In the genomic region with DNA sequence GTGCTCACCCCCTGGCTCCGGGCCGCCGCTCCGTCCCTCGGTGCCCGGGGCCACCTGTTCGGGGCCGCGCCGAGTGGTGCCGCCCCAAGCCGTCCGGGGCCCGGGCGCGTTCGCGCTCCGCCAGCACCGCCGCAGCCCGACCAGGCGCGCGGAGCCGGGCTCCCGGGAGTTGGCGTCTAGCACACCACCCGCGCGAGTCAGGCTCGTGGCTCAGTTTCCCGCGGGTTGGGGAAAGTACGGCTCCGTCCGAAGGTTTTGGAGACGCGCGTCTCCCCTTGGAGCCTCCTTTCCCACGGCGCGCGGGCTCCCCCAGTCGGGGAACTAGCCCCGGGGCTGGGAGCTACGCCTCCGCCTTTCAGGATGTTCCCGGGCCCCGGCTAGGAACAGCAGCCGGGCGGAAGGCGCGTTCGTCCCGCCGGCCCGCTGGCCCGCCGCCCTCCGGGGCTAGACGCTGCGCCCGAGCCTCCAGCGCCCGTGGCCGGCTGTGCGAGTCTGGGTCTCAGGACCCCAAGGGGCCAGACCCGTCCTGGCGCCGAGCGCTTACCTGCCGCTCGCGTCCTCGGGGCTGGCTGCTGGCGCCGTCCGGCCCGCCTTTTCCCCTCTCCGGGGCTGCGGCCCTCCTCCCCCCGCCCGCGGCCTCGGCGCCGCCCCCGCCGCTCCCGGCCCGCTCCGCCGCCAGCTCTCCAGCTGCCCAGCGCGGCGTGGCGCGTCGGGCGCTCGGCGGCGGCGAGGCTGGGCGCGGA, we compare ENCODE assay signal across 1 cellular context.
TF ChIP-seq lines count a peak whose summit lies in the region.

A gene with protein sequence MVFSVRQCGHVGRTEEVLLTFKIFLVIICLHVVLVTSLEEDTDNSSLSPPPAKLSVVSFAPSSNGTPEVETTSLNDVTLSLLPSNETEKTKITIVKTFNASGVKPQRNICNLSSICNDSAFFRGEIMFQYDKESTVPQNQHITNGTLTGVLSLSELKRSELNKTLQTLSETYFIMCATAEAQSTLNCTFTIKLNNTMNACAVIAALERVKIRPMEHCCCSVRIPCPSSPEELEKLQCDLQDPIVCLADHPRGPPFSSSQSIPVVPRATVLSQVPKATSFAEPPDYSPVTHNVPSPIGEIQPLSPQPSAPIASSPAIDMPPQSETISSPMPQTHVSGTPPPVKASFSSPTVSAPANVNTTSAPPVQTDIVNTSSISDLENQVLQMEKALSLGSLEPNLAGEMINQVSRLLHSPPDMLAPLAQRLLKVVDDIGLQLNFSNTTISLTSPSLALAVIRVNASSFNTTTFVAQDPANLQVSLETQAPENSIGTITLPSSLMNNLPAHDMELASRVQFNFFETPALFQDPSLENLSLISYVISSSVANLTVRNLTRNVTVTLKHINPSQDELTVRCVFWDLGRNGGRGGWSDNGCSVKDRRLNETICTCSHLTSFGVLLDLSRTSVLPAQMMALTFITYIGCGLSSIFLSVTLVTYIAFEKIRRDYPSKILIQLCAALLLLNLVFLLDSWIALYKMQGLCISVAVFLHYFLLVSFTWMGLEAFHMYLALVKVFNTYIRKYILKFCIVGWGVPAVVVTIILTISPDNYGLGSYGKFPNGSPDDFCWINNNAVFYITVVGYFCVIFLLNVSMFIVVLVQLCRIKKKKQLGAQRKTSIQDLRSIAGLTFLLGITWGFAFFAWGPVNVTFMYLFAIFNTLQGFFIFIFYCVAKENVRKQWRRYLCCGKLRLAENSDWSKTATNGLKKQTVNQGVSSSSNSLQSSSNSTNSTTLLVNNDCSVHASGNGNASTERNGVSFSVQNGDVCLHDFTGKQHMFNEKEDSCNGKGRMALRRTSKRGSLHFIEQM (minus strand): TSS at position 571 of the 743 bp plus-strand sequence. CDS start 53,634 bp downstream, outside the sequence.

TF ChIP-seq in HEK293, 187 proteins besides CTCF, POLR2A, EP300 and RAD21 (continued from another document):
- TF ChIP-seq, protein P1, sequence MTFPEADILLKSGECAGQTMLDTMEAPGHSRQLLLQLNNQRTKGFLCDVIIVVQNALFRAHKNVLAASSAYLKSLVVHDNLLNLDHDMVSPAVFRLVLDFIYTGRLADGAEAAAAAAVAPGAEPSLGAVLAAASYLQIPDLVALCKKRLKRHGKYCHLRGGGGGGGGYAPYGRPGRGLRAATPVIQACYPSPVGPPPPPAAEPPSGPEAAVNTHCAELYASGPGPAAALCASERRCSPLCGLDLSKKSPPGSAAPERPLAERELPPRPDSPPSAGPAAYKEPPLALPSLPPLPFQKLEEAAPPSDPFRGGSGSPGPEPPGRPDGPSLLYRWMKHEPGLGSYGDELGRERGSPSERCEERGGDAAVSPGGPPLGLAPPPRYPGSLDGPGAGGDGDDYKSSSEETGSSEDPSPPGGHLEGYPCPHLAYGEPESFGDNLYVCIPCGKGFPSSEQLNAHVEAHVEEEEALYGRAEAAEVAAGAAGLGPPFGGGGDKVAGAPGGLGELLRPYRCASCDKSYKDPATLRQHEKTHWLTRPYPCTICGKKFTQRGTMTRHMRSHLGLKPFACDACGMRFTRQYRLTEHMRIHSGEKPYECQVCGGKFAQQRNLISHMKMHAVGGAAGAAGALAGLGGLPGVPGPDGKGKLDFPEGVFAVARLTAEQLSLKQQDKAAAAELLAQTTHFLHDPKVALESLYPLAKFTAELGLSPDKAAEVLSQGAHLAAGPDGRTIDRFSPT (tag by site-specific recombination; IDR thresholded peaks at IDR 0.05): no peak
